Comparison of ENCODE assay signal across 8 cellular contexts in the genomic region with DNA sequence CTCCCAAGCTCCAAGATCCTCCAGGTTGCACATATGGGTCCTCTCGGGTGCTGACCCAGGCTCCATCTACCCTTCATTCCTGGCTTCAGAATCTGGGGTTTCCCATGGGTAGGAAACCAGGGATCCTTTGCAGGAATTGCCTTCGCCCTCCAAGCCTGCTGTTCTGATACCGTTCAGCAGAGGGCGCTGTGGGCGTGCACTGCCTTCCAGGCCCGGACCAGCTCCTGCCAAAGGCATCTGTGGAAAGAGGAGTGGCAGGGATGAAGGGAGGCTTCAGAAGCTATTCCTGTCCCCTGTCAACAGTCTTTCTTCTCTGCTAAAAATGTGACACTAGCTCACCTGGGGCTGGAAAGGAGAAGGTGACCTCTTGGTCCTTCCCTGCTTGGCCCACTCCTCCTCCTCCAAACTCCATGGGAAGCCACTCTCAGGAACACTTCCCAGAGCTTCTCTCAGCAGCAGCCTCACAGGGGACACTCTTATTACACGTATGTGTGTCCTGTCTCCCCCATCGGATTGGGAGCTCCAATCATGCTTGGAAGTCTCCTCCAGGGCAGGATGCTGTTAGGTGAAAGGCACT.
DNase-seq lines count a peak whose midpoint lies in the region; ATAC-seq and TF ChIP-seq lines count a peak whose summit lies in the region.

No MANE protein-coding gene starts in this region.

- peaks cover 0 to 99% (median 38%) of the 10 kb centered on the region in 7 donors for H3K27me3 ChIP-seq in spleen (replicated peaks in 1 of 7)

- H3K27ac ChIP-seq in spleen, result no peak overlapping the region

- peak; percentile 36 for DNase-seq in activated T-cell treated with anti-CD3 and anti-CD28 coated beads for 48 hours (ENCODE audit: low read depth)
- no peak for DNase-seq in activated T-cell treated with anti-CD3 and anti-CD28 coated beads for 4 hours
- peak; percentile 75 for DNase-seq in NCI-H2196 (lab: John Stamatoyannopoulos, UW; ENCODE audit: unreplicated experiment)
- DNase-seq in anterior cingulate cortex (lab: John Stamatoyannopoulos, UW), result peak in 57 of 58 donors; percentile 16 to 90 (median 60)
- peak; percentile 43 to 61 for DNase-seq in hippocampal formation (lab: John Stamatoyannopoulos, UW)
- DNase-seq in spleen, result peak; percentile 41
- no peak for DNase-seq in central memory CD4-positive, alpha-beta T cell

- intact Hi-C loops in spleen (cut with DNase I; ENCODE audit: low total_unique reads), result no loop called here

- TF ChIP-seq POLR2A in spleen (IDR thresholded peaks at IDR 0.05), result no peak

- peaks cover 0 to 31% (median 18%) of the 10 kb centered on the region in 6 donors for H3K4me1 ChIP-seq in spleen

- H3K36me3 ChIP-seq in spleen, result no peaks in the 10 kb centered on the region

- ATAC-seq in GM18861 (IDR thresholded peaks at IDR 0.05; ENCODE audit: unreplicated experiment), result no peak

- peak in 8 of 11 experiments; percentile 24 to 68 (median 52) for TF ChIP-seq CTCF in spleen (IDR thresholded peaks at IDR 0.05 in 8 of 11, conservative IDR thresholded peaks at IDR 0.05 in 3 of 11)

- 15 to 29% (median 20%) methylated on average over 6 to 8 of the region's 8 CpGs for WGBS in spleen, 5 donors

- H3K9me3 ChIP-seq in spleen, result no peaks in the 10 kb centered on the region

- no peak overlapping the region for H3K4me3 ChIP-seq in spleen

Comparison
In these comparisons a context has a peak if more than half of its experiments do, and no peak if none do; other contexts are left out.
1. DNase-seq: peak in activated T-cell treated with anti-CD3 and anti-CD28 coated beads for 48 hours (single experiment), NCI-H2196 (single experiment), anterior cingulate cortex (57 of 58), hippocampal formation (2 of 2) and spleen (single experiment); none in activated T-cell treated with anti-CD3 and anti-CD28 coated beads for 4 hours (single experiment) and central memory CD4-positive, alpha-beta T cell (single experiment).